1 cellular context compared by ENCODE assay signal in the genomic region with DNA sequence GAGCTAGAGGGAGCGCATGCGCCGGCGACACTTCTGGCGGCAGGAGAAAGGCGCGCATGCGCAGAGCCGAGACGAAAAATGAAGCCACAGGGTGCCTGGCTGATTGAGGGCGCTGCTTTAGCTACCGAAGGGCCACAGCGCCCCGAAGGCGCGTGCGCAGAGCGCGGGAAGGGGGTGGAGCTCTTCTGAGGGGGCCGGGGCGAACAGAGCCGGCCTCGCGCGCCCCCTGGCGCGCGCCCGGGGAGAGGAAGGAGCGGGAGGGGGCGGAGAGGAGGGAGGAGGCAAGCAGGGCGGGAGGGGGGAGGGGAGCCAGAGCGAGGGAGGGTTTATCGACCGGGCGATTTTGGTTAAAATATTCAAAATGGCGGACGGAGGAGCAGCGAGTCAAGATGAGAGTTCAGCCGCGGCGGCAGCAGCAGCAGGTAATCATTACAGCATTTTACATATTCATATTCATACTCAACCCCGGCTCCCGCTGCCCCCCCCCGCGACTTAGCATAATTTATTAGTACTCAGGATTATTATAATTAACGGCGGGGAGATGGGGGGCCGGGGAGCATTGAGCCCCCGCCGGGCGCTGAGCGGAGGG.
TF ChIP-seq lines count a peak whose summit lies in the region.

Gene POU2F1 (plus strand): TSS at position 350 of the 589 bp plus-strand sequence. CDS start 12 bp downstream, at position 362.

TF ChIP-seq in HepG2, 621 proteins besides CTCF, POLR2A, EP300 and RAD21 (continued from another document and continues in another):
- TF ChIP-seq, protein P1, sequence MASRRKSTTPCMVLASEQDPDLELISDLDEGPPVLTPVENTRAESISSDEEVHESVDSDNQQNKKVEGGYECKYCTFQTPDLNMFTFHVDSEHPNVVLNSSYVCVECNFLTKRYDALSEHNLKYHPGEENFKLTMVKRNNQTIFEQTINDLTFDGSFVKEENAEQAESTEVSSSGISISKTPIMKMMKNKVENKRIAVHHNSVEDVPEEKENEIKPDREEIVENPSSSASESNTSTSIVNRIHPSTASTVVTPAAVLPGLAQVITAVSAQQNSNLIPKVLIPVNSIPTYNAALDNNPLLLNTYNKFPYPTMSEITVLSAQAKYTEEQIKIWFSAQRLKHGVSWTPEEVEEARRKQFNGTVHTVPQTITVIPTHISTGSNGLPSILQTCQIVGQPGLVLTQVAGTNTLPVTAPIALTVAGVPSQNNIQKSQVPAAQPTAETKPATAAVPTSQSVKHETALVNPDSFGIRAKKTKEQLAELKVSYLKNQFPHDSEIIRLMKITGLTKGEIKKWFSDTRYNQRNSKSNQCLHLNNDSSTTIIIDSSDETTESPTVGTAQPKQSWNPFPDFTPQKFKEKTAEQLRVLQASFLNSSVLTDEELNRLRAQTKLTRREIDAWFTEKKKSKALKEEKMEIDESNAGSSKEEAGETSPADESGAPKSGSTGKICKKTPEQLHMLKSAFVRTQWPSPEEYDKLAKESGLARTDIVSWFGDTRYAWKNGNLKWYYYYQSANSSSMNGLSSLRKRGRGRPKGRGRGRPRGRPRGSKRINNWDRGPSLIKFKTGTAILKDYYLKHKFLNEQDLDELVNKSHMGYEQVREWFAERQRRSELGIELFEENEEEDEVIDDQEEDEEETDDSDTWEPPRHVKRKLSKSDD (CRISPR knock-in tag; IDR thresholded peaks at IDR 0.05; ENCODE audit: low read depth), result no peak
- 0 out of 2 replicates have a peak, but pooled peaks have one; percentile 8 for TF ChIP-seq ZNF598 (CRISPR knock-in tag; IDR thresholded peaks at IDR 0.05; ENCODE audit: borderline replicate concordance)
- no peak for TF ChIP-seq NAIF1 (CRISPR knock-in tag; IDR thresholded peaks at IDR 0.05; ENCODE audit: borderline replicate concordance)
- no peak for TF ChIP-seq TCF12 (IDR thresholded peaks at IDR 0.05)
- TF ChIP-seq TCF12 (CRISPR knock-in tag; IDR thresholded peaks at IDR 0.05), result no peak
- no peak for TF ChIP-seq ELF1 (CRISPR knock-in tag; IDR thresholded peaks at IDR 0.05)
- no peak for TF ChIP-seq FOXA3 (CRISPR knock-in tag; IDR thresholded peaks at IDR 0.05)
- TF ChIP-seq, protein P2, sequence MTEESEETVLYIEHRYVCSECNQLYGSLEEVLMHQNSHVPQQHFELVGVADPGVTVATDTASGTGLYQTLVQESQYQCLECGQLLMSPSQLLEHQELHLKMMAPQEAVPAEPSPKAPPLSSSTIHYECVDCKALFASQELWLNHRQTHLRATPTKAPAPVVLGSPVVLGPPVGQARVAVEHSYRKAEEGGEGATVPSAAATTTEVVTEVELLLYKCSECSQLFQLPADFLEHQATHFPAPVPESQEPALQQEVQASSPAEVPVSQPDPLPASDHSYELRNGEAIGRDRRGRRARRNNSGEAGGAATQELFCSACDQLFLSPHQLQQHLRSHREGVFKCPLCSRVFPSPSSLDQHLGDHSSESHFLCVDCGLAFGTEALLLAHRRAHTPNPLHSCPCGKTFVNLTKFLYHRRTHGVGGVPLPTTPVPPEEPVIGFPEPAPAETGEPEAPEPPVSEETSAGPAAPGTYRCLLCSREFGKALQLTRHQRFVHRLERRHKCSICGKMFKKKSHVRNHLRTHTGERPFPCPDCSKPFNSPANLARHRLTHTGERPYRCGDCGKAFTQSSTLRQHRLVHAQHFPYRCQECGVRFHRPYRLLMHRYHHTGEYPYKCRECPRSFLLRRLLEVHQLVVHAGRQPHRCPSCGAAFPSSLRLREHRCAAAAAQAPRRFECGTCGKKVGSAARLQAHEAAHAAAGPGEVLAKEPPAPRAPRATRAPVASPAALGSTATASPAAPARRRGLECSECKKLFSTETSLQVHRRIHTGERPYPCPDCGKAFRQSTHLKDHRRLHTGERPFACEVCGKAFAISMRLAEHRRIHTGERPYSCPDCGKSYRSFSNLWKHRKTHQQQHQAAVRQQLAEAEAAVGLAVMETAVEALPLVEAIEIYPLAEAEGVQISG (CRISPR knock-in tag; IDR thresholded peaks at IDR 0.05), result no peak
- TF ChIP-seq ZNF768 (CRISPR knock-in tag; IDR thresholded peaks at IDR 0.05), result no peak
- TF ChIP-seq SRF (IDR thresholded peaks at IDR 0.05; ENCODE audit: low read depth, low read length), result no peak
- TF ChIP-seq CEBPG (CRISPR knock-in tag; IDR thresholded peaks at IDR 0.05), result no peak
- TF ChIP-seq ZNF414 (CRISPR knock-in tag; IDR thresholded peaks at IDR 0.05), result no peak
- no peak for TF ChIP-seq ZNF619 (CRISPR knock-in tag; IDR thresholded peaks at IDR 0.05)
- TF ChIP-seq POLR2AphosphoS5 (IDR thresholded peaks at IDR 0.05; ENCODE audit: low read depth, low read length), result no peak
- TF ChIP-seq TMF1 (CRISPR knock-in tag; IDR thresholded peaks at IDR 0.05; ENCODE audit: low read depth), result no peak
- TF ChIP-seq SALL2 (CRISPR knock-in tag; IDR thresholded peaks at IDR 0.05), result no peak; the same call in 1 of the 2 replicates
- TF ChIP-seq HDAC6 (IDR thresholded peaks at IDR 0.05; ENCODE audit: low read depth, low read length), result no peak
- TF ChIP-seq SRSF1 (optimal IDR thresholded peaks at IDR 0.05; ENCODE audit: low read depth, low read length), result no peak
- TF ChIP-seq ZNF263 (CRISPR knock-in tag; IDR thresholded peaks at IDR 0.05), result no peak
- TF ChIP-seq PHF8 (CRISPR knock-in tag; IDR thresholded peaks at IDR 0.05), result no peak; the same call in 1 of the 2 replicates
- TF ChIP-seq HOXA7 (CRISPR knock-in tag; IDR thresholded peaks at IDR 0.05), result 0 out of 2 replicates have a peak, but pooled peaks have one; percentile 19
- TF ChIP-seq TAF15 (IDR thresholded peaks at IDR 0.05; ENCODE audit: low read depth, low read length, poor library complexity, severe bottlenecking), result peak; percentile 1
- peak; percentile 27 for TF ChIP-seq ZFP36L1 (CRISPR knock-in tag; IDR thresholded peaks at IDR 0.05)
- TF ChIP-seq, protein P3, sequence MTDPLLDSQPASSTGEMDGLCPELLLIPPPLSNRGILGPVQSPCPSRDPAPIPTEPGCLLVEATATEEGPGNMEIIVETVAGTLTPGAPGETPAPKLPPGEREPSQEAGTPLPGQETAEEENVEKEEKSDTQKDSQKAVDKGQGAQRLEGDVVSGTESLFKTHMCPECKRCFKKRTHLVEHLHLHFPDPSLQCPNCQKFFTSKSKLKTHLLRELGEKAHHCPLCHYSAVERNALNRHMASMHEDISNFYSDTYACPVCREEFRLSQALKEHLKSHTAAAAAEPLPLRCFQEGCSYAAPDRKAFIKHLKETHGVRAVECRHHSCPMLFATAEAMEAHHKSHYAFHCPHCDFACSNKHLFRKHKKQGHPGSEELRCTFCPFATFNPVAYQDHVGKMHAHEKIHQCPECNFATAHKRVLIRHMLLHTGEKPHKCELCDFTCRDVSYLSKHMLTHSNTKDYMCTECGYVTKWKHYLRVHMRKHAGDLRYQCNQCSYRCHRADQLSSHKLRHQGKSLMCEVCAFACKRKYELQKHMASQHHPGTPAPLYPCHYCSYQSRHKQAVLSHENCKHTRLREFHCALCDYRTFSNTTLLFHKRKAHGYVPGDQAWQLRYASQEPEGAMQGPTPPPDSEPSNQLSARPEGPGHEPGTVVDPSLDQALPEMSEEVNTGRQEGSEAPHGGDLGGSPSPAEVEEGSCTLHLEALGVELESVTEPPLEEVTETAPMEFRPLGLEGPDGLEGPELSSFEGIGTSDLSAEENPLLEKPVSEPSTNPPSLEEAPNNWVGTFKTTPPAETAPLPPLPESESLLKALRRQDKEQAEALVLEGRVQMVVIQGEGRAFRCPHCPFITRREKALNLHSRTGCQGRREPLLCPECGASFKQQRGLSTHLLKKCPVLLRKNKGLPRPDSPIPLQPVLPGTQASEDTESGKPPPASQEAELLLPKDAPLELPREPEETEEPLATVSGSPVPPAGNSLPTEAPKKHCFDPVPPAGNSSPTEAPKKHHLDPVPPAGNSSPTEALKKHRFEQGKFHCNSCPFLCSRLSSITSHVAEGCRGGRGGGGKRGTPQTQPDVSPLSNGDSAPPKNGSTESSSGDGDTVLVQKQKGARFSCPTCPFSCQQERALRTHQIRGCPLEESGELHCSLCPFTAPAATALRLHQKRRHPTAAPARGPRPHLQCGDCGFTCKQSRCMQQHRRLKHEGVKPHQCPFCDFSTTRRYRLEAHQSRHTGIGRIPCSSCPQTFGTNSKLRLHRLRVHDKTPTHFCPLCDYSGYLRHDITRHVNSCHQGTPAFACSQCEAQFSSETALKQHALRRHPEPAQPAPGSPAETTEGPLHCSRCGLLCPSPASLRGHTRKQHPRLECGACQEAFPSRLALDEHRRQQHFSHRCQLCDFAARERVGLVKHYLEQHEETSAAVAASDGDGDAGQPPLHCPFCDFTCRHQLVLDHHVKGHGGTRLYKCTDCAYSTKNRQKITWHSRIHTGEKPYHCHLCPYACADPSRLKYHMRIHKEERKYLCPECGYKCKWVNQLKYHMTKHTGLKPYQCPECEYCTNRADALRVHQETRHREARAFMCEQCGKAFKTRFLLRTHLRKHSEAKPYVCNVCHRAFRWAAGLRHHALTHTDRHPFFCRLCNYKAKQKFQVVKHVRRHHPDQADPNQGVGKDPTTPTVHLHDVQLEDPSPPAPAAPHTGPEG (CRISPR knock-in tag; IDR thresholded peaks at IDR 0.05), result no peak
- no peak for TF ChIP-seq NFYC (CRISPR knock-in tag; IDR thresholded peaks at IDR 0.05)
- no peak for TF ChIP-seq ZC3H4 (CRISPR knock-in tag; IDR thresholded peaks at IDR 0.05; ENCODE audit: borderline replicate concordance)
- TF ChIP-seq SRSF4 (IDR thresholded peaks at IDR 0.05; ENCODE audit: low read depth, low read length, poor library complexity, severe bottlenecking), result no peak
- TF ChIP-seq ZNF333 (CRISPR knock-in tag; IDR thresholded peaks at IDR 0.05; ENCODE audit: borderline replicate concordance), result no peak
- no peak for TF ChIP-seq ZFP1 (CRISPR knock-in tag; IDR thresholded peaks at IDR 0.05)
- no peak for TF ChIP-seq GATAD1 (CRISPR knock-in tag; IDR thresholded peaks at IDR 0.05)
- no peak for TF ChIP-seq ZNF33B (CRISPR knock-in tag; IDR thresholded peaks at IDR 0.05)
- peak; percentile 12; the same call in 1 of the 2 replicates for TF ChIP-seq HOXA9 (CRISPR knock-in tag; IDR thresholded peaks at IDR 0.05; ENCODE audit: borderline replicate concordance)
- TF ChIP-seq HMGA1 (CRISPR knock-in tag; conservative IDR thresholded peaks at IDR 0.05), result no peak
- no peak for TF ChIP-seq ZNF550 (CRISPR knock-in tag; IDR thresholded peaks at IDR 0.05; ENCODE audit: borderline replicate concordance)
- TF ChIP-seq ZNF773 (CRISPR knock-in tag; IDR thresholded peaks at IDR 0.05; ENCODE audit: borderline replicate concordance), result no peak
- TF ChIP-seq RORA (CRISPR knock-in tag; IDR thresholded peaks at IDR 0.05), result no peak
- TF ChIP-seq KAT7 (CRISPR knock-in tag; IDR thresholded peaks at IDR 0.05; ENCODE audit: borderline replicate concordance), result no peak; the same call in 1 of the 2 replicates
- no peak for TF ChIP-seq ZBTB38 (CRISPR knock-in tag; IDR thresholded peaks at IDR 0.05)
- TF ChIP-seq ZNF362 (CRISPR knock-in tag; IDR thresholded peaks at IDR 0.05; ENCODE audit: borderline replicate concordance), result no peak
- no peak for TF ChIP-seq ZNF343 (CRISPR knock-in tag; IDR thresholded peaks at IDR 0.05)
- no peak for TF ChIP-seq ZMAT5 (CRISPR knock-in tag; IDR thresholded peaks at IDR 0.05; ENCODE audit: borderline replicate concordance, low read depth)
- TF ChIP-seq ZNF747 (CRISPR knock-in tag; IDR thresholded peaks at IDR 0.05; ENCODE audit: borderline replicate concordance), result peak; percentile 60; the same call in 1 of the 2 replicates
- TF ChIP-seq, protein P4, sequence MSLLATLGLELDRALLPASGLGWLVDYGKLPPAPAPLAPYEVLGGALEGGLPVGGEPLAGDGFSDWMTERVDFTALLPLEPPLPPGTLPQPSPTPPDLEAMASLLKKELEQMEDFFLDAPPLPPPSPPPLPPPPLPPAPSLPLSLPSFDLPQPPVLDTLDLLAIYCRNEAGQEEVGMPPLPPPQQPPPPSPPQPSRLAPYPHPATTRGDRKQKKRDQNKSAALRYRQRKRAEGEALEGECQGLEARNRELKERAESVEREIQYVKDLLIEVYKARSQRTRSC (CRISPR knock-in tag; IDR thresholded peaks at IDR 0.05; ENCODE audit: low read depth), result no peak
- no peak for TF ChIP-seq SNAI1 (CRISPR knock-in tag; IDR thresholded peaks at IDR 0.05; ENCODE audit: borderline replicate concordance)
- TF ChIP-seq MXD4 (CRISPR knock-in tag; IDR thresholded peaks at IDR 0.05), result no peak
- TF ChIP-seq, protein P5, sequence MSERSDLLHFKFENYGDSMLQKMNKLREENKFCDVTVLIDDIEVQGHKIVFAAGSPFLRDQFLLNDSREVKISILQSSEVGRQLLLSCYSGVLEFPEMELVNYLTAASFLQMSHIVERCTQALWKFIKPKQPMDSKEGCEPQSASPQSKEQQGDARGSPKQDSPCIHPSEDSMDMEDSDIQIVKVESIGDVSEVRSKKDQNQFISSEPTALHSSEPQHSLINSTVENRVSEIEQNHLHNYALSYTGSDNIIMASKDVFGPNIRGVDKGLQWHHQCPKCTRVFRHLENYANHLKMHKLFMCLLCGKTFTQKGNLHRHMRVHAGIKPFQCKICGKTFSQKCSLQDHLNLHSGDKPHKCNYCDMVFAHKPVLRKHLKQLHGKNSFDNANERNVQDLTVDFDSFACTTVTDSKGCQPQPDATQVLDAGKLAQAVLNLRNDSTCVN (CRISPR knock-in tag; IDR thresholded peaks at IDR 0.05; ENCODE audit: borderline replicate concordance), result no peak
- no peak for TF ChIP-seq AKAP8 (CRISPR knock-in tag; IDR thresholded peaks at IDR 0.05)
- 0 out of 2 replicates have a peak, but pooled peaks have one; percentile 3 for TF ChIP-seq ZNF614 (CRISPR knock-in tag; IDR thresholded peaks at IDR 0.05; ENCODE audit: borderline replicate concordance)
- no peak for TF ChIP-seq ATF7-NPFF (CRISPR knock-in tag; IDR thresholded peaks at IDR 0.05; ENCODE audit: low read depth)
- TF ChIP-seq ZSCAN9 (CRISPR knock-in tag; IDR thresholded peaks at IDR 0.05; ENCODE audit: borderline replicate concordance), result no peak
- no peak for TF ChIP-seq ZNF337 (CRISPR knock-in tag; IDR thresholded peaks at IDR 0.05; ENCODE audit: borderline replicate concordance, low read depth)
